ENCODE assay signal across 8 cellular contexts in genomic region chr6:29649701-29650673, GRCh38. TPM values are rescaled to one million over a fixed set of nuclear protein-coding genes. Genes with fewer than 3 reads are reported as not detected.
A peak's percentile ranks its signal among the peaks of the same experiment; 100 is the strongest.
DNase-seq lines count a peak whose midpoint lies in the region; ATAC-seq and TF ChIP-seq lines count a peak whose summit lies in the region.

No MANE protein-coding gene starts in this region.

- H3K4me1 ChIP-seq in adrenal gland (replicated peaks in 1 of 2) (peaks cover 0 to 15% of the 10 kb centered on the region in 2 donors), heart right ventricle (peaks cover 2 to 22% (median 10%) of the 10 kb centered on the region in 9 donors)

- peak; percentile 88 for TF ChIP-seq CTCF in GM12874 (IDR thresholded peaks at IDR 0.05; ENCODE audit: insufficient read depth, low read depth, low read length)
- TF ChIP-seq CTCF in adrenal gland (IDR thresholded peaks at IDR 0.05), result peak; percentile 91 to 96 (median 94)
- peak; percentile 86 to 97 (median 94) for TF ChIP-seq CTCF in heart right ventricle (IDR thresholded peaks at IDR 0.05)

- peaks cover 4% of the 10 kb centered on the region for H3K27me3 ChIP-seq in adrenal gland
- H3K27me3 ChIP-seq in heart right ventricle, result peaks cover 0 to 3% (median 0%) of the 10 kb centered on the region in 7 donors

- no peaks in the 10 kb centered on the region for H3K9me3 ChIP-seq in adrenal gland (replicated peaks in 1 of 3)
- no peaks in the 10 kb centered on the region for H3K9me3 ChIP-seq in heart right ventricle

- H3K36me3 ChIP-seq in adrenal gland (replicated peaks in 1 of 2), result no peaks in the 10 kb centered on the region
- no peaks in the 10 kb centered on the region for H3K36me3 ChIP-seq in heart right ventricle

- DNase-seq in NCI-H1417 (lab: John Stamatoyannopoulos, UW) (peak; percentile 96 to 99 (median 99)), SW 1271 (lab: John Stamatoyannopoulos, UW) (peak; percentile 92 to 97), adrenal gland (peak; percentile 98 to 100 (median 99)), heart right ventricle (peak; percentile 96 to 98), posterior vena cava (ENCODE audit: low spot score) (peak; percentile 100), ureter (ENCODE audit: low spot score) (peak; percentile 99)

- 4 to 6% (median 4%) methylated on average over 30 to 33 of the region's 33 CpGs for WGBS in adrenal gland, 4 donors
- 4 to 5% methylated on average over 33 of the region's 33 CpGs for WGBS in heart right ventricle, 2 donors

- peak overlapping the region in 3 of 4 donors; percentile 35 to 71 (median 57) for H3K4me3 ChIP-seq in adrenal gland
- H3K4me3 ChIP-seq in heart right ventricle, result peak overlapping the region; percentile 24 to 72 (median 57)

- H3K27ac ChIP-seq in adrenal gland, result peak overlapping the region; percentile 73 to 96 (median 94)
- peak overlapping the region; percentile 78 to 98 (median 95) for H3K27ac ChIP-seq in heart right ventricle

- peak; percentile 76 to 86 for TF ChIP-seq POLR2A in adrenal gland (IDR thresholded peaks at IDR 0.05)

- ATAC-seq in HG02763 (IDR thresholded peaks at IDR 0.05; ENCODE audit: unreplicated experiment) (peak; percentile 96), heart right ventricle (peak; percentile 96 to 99 (median 98))

- intact Hi-C loops in adrenal gland (cut with DNase I) (no loop called here), heart right ventricle (cut with DNase I) (loop anchor here in 5 of 10 donors (1.0 to 10.0 kb wide), 6 partner anchors 17 to 105 kb away; partner anchors contain the start of gene GABBR1 (in 1 of the 5)), posterior vena cava (cut with DNase I) (loop anchor here in 1 of 2 donors (5.0 kb wide), 1 partner anchor 37 kb away; no protein-coding TSS in a partner anchor)

RNA-seq across cellular contexts. Expression of gene MOG, which starts 6.9 kb away (rescaled TPM):
- total RNA-seq in adrenal gland, result not detected
- not detected for polyA plus RNA-seq in adrenal gland
- 10 to 100 TPM in 2 of 10 donors, 1 to 10 TPM in 8; 1.6 to 13.6 (median 3.2) TPM for total RNA-seq in heart right ventricle
- 1 to 10 TPM in 1 of 2 donors, under 1 TPM in 1; 0.19 to 3.1 TPM for polyA plus RNA-seq in heart right ventricle
- total RNA-seq in posterior vena cava, result under 1 TPM in 1 of 2 donors, not detected in 1; 0.69 TPM
- total RNA-seq in ureter, result not detected

RNA-seq across cellular contexts. Expression of gene GABBR1, which starts 17.0 kb away (rescaled TPM):
- 10 to 100 TPM in 7 of 8 donors, 1 to 10 TPM in 1; 6.9 to 41.4 (median 17.8) TPM for total RNA-seq in adrenal gland
- polyA plus RNA-seq in adrenal gland, result 10 to 100 TPM; 17.0 to 68.9 (median 49.6) TPM
- total RNA-seq in heart right ventricle, result 10 to 100 TPM; 10.2 to 31.0 (median 18.2) TPM
- polyA plus RNA-seq in heart right ventricle, result 10 to 100 TPM; 10.4 to 41.3 TPM
- total RNA-seq in posterior vena cava, result 10 to 100 TPM; 48.4 to 53.0 TPM
- total RNA-seq in ureter, result 64.3 TPM

RNA-seq across cellular contexts. Expression of gene ZFP57, which starts 31.0 kb away (rescaled TPM):
- total RNA-seq in adrenal gland, result 1 to 10 TPM in 1 of 8 donors, under 1 TPM in 2, not detected in 5; 0.51 to 1.3 (median 0.96) TPM
- 1 to 10 TPM in 1 of 3 donors, not detected in 2; 1.9 TPM for polyA plus RNA-seq in adrenal gland
- 10 to 100 TPM in 1 of 10 donors, 1 to 10 TPM in 2, under 1 TPM in 1, not detected in 6; 0.53 to 14.7 (median 6.0) TPM for total RNA-seq in heart right ventricle
- polyA plus RNA-seq in heart right ventricle, result under 1 TPM in 1 of 2 donors, not detected in 1; 0.06 TPM
- 1 to 10 TPM in 1 of 2 donors, under 1 TPM in 1; 0.24 to 6.5 TPM for total RNA-seq in posterior vena cava
- total RNA-seq in ureter, result 3.0 TPM

Comparison
In these comparisons a context has a peak if more than half of its experiments do, and no peak if none do; other contexts are left out.
1. Peak in every context shown above with its lines: DNase-seq, ATAC-seq, H3K4me3 ChIP-seq and H3K27ac ChIP-seq.